Comparison of ENCODE assay signal across 26 cellular contexts in the genomic region with DNA sequence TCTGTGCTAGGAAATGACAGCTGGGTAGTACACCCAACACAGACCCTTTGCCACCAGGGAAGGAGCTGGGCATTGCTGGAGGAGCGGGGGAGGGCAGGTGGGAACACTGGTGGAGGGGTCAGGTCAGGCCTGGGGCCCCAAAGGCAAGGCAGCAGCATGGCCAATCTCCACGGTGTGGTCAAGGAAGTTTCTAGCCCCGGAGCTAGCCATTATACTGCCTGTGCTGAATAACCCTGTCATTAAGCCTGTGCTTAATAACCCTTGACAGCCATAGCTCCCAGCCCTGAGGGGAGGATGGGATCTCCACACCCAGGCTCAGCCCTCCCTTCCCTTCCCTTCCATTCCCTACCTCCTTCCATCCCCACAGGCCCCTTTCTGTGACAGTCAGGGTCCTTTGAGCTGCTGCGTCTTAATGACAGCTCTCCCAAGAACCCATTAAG. TPM values are rescaled to one million over a fixed set of nuclear protein-coding genes. Genes with fewer than 3 reads are reported as not detected.
DNase-seq lines count a peak whose midpoint lies in the region; ATAC-seq and TF ChIP-seq lines count a peak whose summit lies in the region.
"Had no signal": no experiment of that assay in that cellular context is flagged by ENCODE, and none has a peak within 500 bp of the region (broad histone marks: within the 10 kb centered on the region; RNA-seq: fewer than 3 reads in every experiment).

No MANE protein-coding gene starts in this region.

- H3K4me3 Mint-ChIP-seq in Calu3 (ENCODE audit: low read depth, unreplicated experiment): peak overlapping the region; percentile 72
- H3K4me3 Mint-ChIP-seq in neural progenitor cell: no peak overlapping the region
- H3K4me3 Mint-ChIP-seq: activated CD4-positive, alpha-beta T cell treated with anti-CD3 and anti-CD28 coated beads for 36 hours; activated naive CD8-positive, alpha-beta T cell; H9; stimulated activated naive B cell treated with anti-CD40 and anti-IgM and Interleukin-4, amounts not matched to agents 10 μg/mL and 1 μg/mL and 100 μg/mL, for 72 hours; T-cell had no signal

- H4K20me1 ChIP-seq in neural progenitor cell (ENCODE audit: low read depth): no peaks in the 10 kb centered on the region

- H3F3A ChIP-seq in neural progenitor cell (ENCODE audit: low read depth): no peaks in the 10 kb centered on the region

- no peak overlapping the region for H3K4me3 ChIP-seq in neural progenitor cell
- H3K4me3 ChIP-seq: thoracic aorta had no signal

- H3K27ac Mint-ChIP-seq in Calu3 (ENCODE audit: unreplicated experiment): no peak overlapping the region
- peak overlapping the region; percentile 27 for H3K27ac Mint-ChIP-seq in neural progenitor cell
- H3K27ac Mint-ChIP-seq: activated CD4-positive, alpha-beta T cell treated with anti-CD3 and anti-CD28 coated beads for 36 hours; activated naive CD8-positive, alpha-beta T cell; stimulated activated naive B cell treated with anti-CD40 and anti-IgM and Interleukin-4, amounts not matched to agents 10 μg/mL and 1 μg/mL and 100 μg/mL, for 72 hours; T-cell had no signal

- no peak overlapping the region for H2AFZ ChIP-seq in neural progenitor cell (replicated peaks)

- ATAC-seq in esophagus mucosa: peak; percentile 14
- ATAC-seq: activated CD4-positive, alpha-beta T cell treated with anti-CD3 and anti-CD28 coated beads for 36 hours; sciatic nerve; stimulated activated naive B cell treated with anti-CD40 and anti-IgM and Interleukin-4, amounts not matched to agents 10 μg/mL and 1 μg/mL and 100 μg/mL, for 72 hours had no signal

- no peaks in the 10 kb centered on the region for H3K9me3 ChIP-seq in neural progenitor cell (ENCODE audit: low read depth)
- H3K9me3 ChIP-seq: thoracic aorta had no signal

- no peaks in the 10 kb centered on the region for H3K36me3 ChIP-seq in neural progenitor cell
- H3K36me3 ChIP-seq: thoracic aorta had no signal

- TF ChIP-seq CTCF in Calu3 (IDR thresholded peaks at IDR 0.05; ENCODE audit: unreplicated experiment) (no peak), neural progenitor cell (IDR thresholded peaks at IDR 0.05) (no peak)

- CTCF ChIA-PET in Calu3 (lab: Charles Lee): no interaction called here

- no peaks in the 10 kb centered on the region for H3K9me3 Mint-ChIP-seq in Calu3 (ENCODE audit: low read depth, unreplicated experiment)
- H3K9me3 Mint-ChIP-seq in neural progenitor cell: no peaks in the 10 kb centered on the region
- H3K9me3 Mint-ChIP-seq: stimulated activated naive B cell treated with anti-CD40 and anti-IgM and Interleukin-4, amounts not matched to agents 10 μg/mL and 1 μg/mL and 100 μg/mL, for 72 hours; T-cell had no signal

- DNase-seq in Calu3 (no peak), NCI-H526 treated with DMSO at 0.1 percent for 48 hours (lab: John Stamatoyannopoulos, UW) (peak; percentile 40), neural progenitor cell (ENCODE audit: low spot score) (no peak), KBM-7 (no peak), posterior vena cava (ENCODE audit: low spot score) (no peak), DMS114 treated with DMSO at 0.1 percent for 48 hours (lab: John Stamatoyannopoulos, UW; ENCODE audit: unreplicated experiment) (no peak)
- no peak for DNase-seq in stimulated activated CD8-positive, alpha-beta memory T cell treated with anti-CD3 and anti-CD28 coated beads, Interleukin-4, amount 100 ng/mL, for 48 hours
- DNase-seq: activated CD4-positive, alpha-beta T cell treated with anti-CD3 and anti-CD28 coated beads for 36 hours; cerebellar nuclear complex; effector memory CD4-positive, alpha-beta T cell; H9; head of caudate nucleus; NCI-H2029 treated with DMSO at 0.1 percent for 48 hours; SHP77; stimulated activated naive B cell treated with anti-CD40 and anti-IgM and Interleukin-4, amounts not matched to agents 10 μg/mL and 1 μg/mL and 100 μg/mL, for 72 hours had no signal

- H3K9ac ChIP-seq in neural progenitor cell: no peak overlapping the region
- H3K9ac ChIP-seq: KMS-11 had no signal

- H3K36me3 Mint-ChIP-seq in Calu3 (ENCODE audit: insufficient read depth, unreplicated experiment) (peaks cover 24% of the 10 kb centered on the region), neural progenitor cell (no peaks in the 10 kb centered on the region)
- H3K36me3 Mint-ChIP-seq: activated naive CD8-positive, alpha-beta T cell; stimulated activated naive B cell treated with anti-CD40 and anti-IgM and Interleukin-4, amounts not matched to agents 10 μg/mL and 1 μg/mL and 100 μg/mL, for 72 hours; T-cell had no signal

- no peak overlapping the region for H3K27ac ChIP-seq in neural progenitor cell
- H3K27ac ChIP-seq: C4-2B, KMS-11, thoracic aorta had no signal

- H3K4me1 Mint-ChIP-seq in Calu3 (ENCODE audit: low read depth, unreplicated experiment) (peaks cover 41% of the 10 kb centered on the region), neural progenitor cell (peaks cover 30% of the 10 kb centered on the region)
- H3K4me1 Mint-ChIP-seq: activated CD4-positive, alpha-beta T cell treated with anti-CD3 and anti-CD28 coated beads for 36 hours had no signal

- intact Hi-C loops in Calu3 (cut with micrococcal nuclease; ENCODE audit: unreplicated experiment): no loop called here
- intact Hi-C loops in posterior vena cava (cut with DNase I): loop anchor here in 1 of 2 donors (10.0 kb wide), 1 partner anchor 534 kb away; no protein-coding TSS in a partner anchor

- no peaks in the 10 kb centered on the region for H3K27me3 Mint-ChIP-seq in Calu3 (ENCODE audit: unreplicated experiment)
- H3K27me3 Mint-ChIP-seq in neural progenitor cell (ENCODE audit: insufficient read depth, low read depth): peaks cover 16% of the 10 kb centered on the region
- H3K27me3 Mint-ChIP-seq: activated CD4-positive, alpha-beta T cell treated with anti-CD3 and anti-CD28 coated beads for 36 hours; activated naive CD8-positive, alpha-beta T cell had no signal

- H3K4me1 ChIP-seq in neural progenitor cell: peaks cover 8% of the 10 kb centered on the region

- H3K27me3 ChIP-seq in neural progenitor cell: no peaks in the 10 kb centered on the region

- in situ Hi-C loops in KBM-7 (cut with MboI; ENCODE audit: low pct_unique_long_range_greater_than_20kb, low sequenced_read_pairs): no loop called here

- BruUV-seq in Calu3 (replicated peaks; lab: Mats Ljungman, UMichigan): no TSS peak

- H3K79me2 ChIP-seq in neural progenitor cell (ENCODE audit: low read depth): no peaks in the 10 kb centered on the region

- H3K4me2 ChIP-seq in neural progenitor cell: no peak overlapping the region
- H3K4me2 ChIP-seq: KMS-11 had no signal

RNA-seq across cellular contexts. Expression of a gene that starts 2.1 kb away (rescaled TPM):
- total RNA-seq in Calu3 (2022) (99.9 and 132 TPM in 2 replicates), esophagus mucosa (208 TPM), neural progenitor cell (ENCODE audit: low replicate concordance) (not detected in 2 replicates), posterior vena cava (not detected)
- total RNA-seq: activated CD4-positive, alpha-beta T cell treated with anti-CD3 and anti-CD28 coated beads for 36 hours; H9; osteocyte; sciatic nerve had no signal

RNA-seq across cellular contexts. Expression of a gene that starts 7.8 kb away (rescaled TPM):
- not detected in 2 replicates for total RNA-seq in Calu3 (2022)
- total RNA-seq in esophagus mucosa: not detected
- total RNA-seq in neural progenitor cell (ENCODE audit: low replicate concordance): not detected in 2 replicates
- not detected for total RNA-seq in posterior vena cava
- total RNA-seq: H9, HT-29, lower leg skin, mucosa of gallbladder, osteocyte, sciatic nerve, thoracic aorta had no signal

Comparison
In these comparisons a context has a peak if more than half of its experiments do, and no peak if none do; other contexts are left out.
1. RNA of a gene that starts 2.1 kb away (total RNA-seq): 208 TPM in esophagus mucosa (single experiment) and 99.9 to 132 TPM in Calu3; not detected in posterior vena cava and not detected in neural progenitor cell; every median in the first group is over 10 times any median in the second.